In the genomic region with DNA sequence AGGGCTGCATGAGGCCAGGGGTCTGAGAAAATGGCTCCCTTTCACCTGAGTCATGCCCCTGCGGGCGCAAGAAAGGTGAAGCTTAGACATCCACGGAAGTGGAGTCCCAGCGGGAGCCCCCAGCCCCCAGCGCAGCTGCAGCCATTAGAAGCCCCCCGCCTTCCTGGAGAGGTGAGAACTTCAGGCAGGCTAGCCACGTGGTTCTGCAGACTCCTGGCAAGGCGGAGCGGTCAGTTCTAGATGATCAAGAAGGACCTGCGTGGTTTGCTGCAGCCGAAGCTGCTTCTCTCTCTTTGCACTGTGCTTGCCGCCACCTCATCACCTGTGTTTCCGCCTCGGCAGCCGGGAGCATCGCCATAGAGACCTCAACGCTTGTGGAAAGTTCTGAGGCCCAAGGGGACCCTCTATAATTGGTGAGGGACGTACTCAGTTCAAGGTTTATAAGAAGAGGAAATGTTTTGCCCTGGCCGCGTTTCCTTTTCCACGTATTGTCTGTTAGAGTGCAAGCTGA, we compare ENCODE assay signal across 1 cellular context.
TF ChIP-seq lines count a peak whose summit lies in the region.

No MANE protein-coding gene starts in this region.

TF ChIP-seq in GM23338, 12 proteins besides CTCF, POLR2A, EP300 and RAD21 (continued from another document):
- TF ChIP-seq ZNF331 (CRISPR knock-in tag; IDR thresholded peaks at IDR 0.05; ENCODE audit: low read depth) (no peak), POLR2AphosphoS5 (IDR thresholded peaks at IDR 0.05; ENCODE audit: low read depth) (no peak), STAT1 (IDR thresholded peaks at IDR 0.05; ENCODE audit: unreplicated experiment) (no peak)
